In the genomic region with DNA sequence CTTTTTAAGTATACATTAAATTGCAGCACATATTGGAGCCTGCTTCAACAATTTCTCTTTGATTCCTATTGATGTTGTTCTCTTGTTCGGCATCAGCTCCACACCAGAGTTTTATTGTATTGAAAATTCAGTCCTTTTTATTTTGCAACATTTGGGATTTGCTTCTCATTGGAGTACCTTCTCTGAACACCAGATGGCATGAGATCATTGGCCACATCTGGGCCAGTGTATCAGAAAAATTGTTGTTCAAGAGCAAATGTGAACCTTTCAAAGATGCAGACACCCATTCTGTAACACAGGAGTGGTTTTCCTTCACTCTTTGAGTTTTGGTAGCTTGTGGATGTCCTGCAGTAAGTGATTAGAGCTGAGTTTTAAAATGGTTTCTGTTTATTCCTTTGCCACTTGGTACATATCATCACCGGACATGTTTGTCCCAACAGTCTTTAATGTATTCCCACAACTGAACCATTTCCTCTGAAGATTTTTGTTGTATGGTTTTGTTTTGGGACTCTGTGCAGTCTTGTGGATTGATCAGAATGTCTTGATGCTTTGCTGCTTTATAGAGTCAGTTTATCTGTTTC, we compare ENCODE assay signal across 8 cellular contexts.
DNase-seq lines count a peak whose midpoint lies in the region; ATAC-seq and TF ChIP-seq lines count a peak whose summit lies in the region.

No MANE protein-coding gene starts in this region.

- no peak overlapping the region for H3K4me3 Mint-ChIP-seq in mesothelial cell of epicardium

- 70% methylated on average over 2 of the region's 2 CpGs for WGBS in mammary epithelial cell (ENCODE audit: low coverage, missing lambda C conversion rate)

- dilution Hi-C loops in mammary epithelial cell (cut with HindIII; ENCODE audit: low sequenced_read_pairs), result loop anchor here (5.0 kb wide), 1 partner anchor 165 kb away; no protein-coding TSS in a partner anchor

- no peaks in the 10 kb centered on the region for H3K27me3 ChIP-seq in mammary epithelial cell (ENCODE audit: insufficient read depth, low read length)

- no peak overlapping the region for H3K27ac ChIP-seq in mammary epithelial cell (ENCODE audit: insufficient read depth, low read depth, low read length)

- DNase-seq in AG09309 (ENCODE audit: low read depth), result no peak
- DNase-seq in GM13977 (ENCODE audit: low spot score), result peak; percentile 23
- peak; percentile 67 to 75 for DNase-seq in NCI-H2081 (lab: John Stamatoyannopoulos, UW)
- DNase-seq in mammary epithelial cell, result peak; percentile 21
- DNase-seq in mesothelial cell of epicardium (ENCODE audit: low spot score in 2 of 2, unreplicated experiment in 2 of 2), result no peak
- DNase-seq in mucosa of gallbladder (ENCODE audit: low spot score), result no peak
- DNase-seq in amniotic stem cell (lab: John Stamatoyannopoulos, UW), result no peak

- H3K4me2 ChIP-seq in mammary epithelial cell (ENCODE audit: insufficient read depth, low read depth, low read length), result no peak overlapping the region

- CTCF ChIA-PET in mammary epithelial cell (lab: Charles Lee; ENCODE audit: low non-redundant PET), result no interaction called here

- no peak overlapping the region for H2AFZ ChIP-seq in mammary epithelial cell (ENCODE audit: low read depth, low read length)

- H3K4me1 Mint-ChIP-seq in mesothelial cell of epicardium, result peaks cover 7% of the 10 kb centered on the region

- H3K4me3 ChIP-seq in AG09309 (ENCODE audit: control insufficient read depth, low read depth, low read length) (no peak overlapping the region), mammary epithelial cell (replicated peaks in 1 of 3; ENCODE audit: insufficient read depth in 1 of 3, low read depth in 2 of 3, low read length in 3 of 3) (no peak overlapping the region)

- intact Hi-C loops in mammary epithelial cell (cut with micrococcal nuclease), result loop anchor here (10.0 kb wide), 1 partner anchor 1293 kb away; no protein-coding TSS in a partner anchor

- peaks cover 15% of the 10 kb centered on the region for H3K79me2 ChIP-seq in mammary epithelial cell (ENCODE audit: insufficient read depth, low read length)

- H3K36me3 Mint-ChIP-seq in mesothelial cell of epicardium, result no peaks in the 10 kb centered on the region

- H3K27me3 Mint-ChIP-seq in mesothelial cell of epicardium (ENCODE audit: low read depth), result no peaks in the 10 kb centered on the region

- no TSS peak for BruUV-seq in mammary epithelial cell (replicated peaks; lab: Mats Ljungman, UMichigan)

- no peak for ATAC-seq in GM19328 (IDR thresholded peaks at IDR 0.05; ENCODE audit: unreplicated experiment)

- in situ Hi-C loops in GM13977 (cut with MboI; ENCODE audit: low pct_unique_long_range_greater_than_20kb, low sequenced_read_pairs, unreplicated experiment) (no loop called here), mammary epithelial cell (cut with MboI; ENCODE audit: low sequenced_read_pairs in 2 of 2) (no loop called here)

- no peaks in the 10 kb centered on the region for H3K4me1 ChIP-seq in mammary epithelial cell (ENCODE audit: insufficient read depth, low read length)

- H3K36me3 ChIP-seq in mammary epithelial cell (ENCODE audit: insufficient read depth, low read length), result no peaks in the 10 kb centered on the region

- H3K27ac Mint-ChIP-seq in mesothelial cell of epicardium, result no peak overlapping the region

- H3K9ac ChIP-seq in mammary epithelial cell (ENCODE audit: insufficient read depth, low read length), result no peak overlapping the region

- no peaks in the 10 kb centered on the region for H3K9me3 ChIP-seq in mammary epithelial cell (replicated peaks; ENCODE audit: insufficient read depth, low read length)

- H3K9me3 Mint-ChIP-seq in mesothelial cell of epicardium, result no peaks in the 10 kb centered on the region

- TF ChIP-seq CTCF in AG09309 (IDR thresholded peaks at IDR 0.05; ENCODE audit: control insufficient read depth, insufficient read depth, low read depth, low read length, missing control alignments) (peak; percentile 79), GM13977 (IDR thresholded peaks at IDR 0.05; ENCODE audit: extremely low read depth, insufficient read depth, missing control alignments) (peak; percentile 35), mammary epithelial cell (conservative IDR thresholded peaks at IDR 0.05 in 1 of 2, IDR thresholded peaks at IDR 0.05 in 1 of 2; ENCODE audit: extremely low read depth in 1 of 2, insufficient read depth in 1 of 2, low read depth in 1 of 2, low read length in 2 of 2) (peak; percentile 78 to 84), mesothelial cell of epicardium (IDR thresholded peaks at IDR 0.05; ENCODE audit: unreplicated experiment) (peak; percentile 85)

- no peaks in the 10 kb centered on the region for H4K20me1 ChIP-seq in mammary epithelial cell (ENCODE audit: insufficient read depth, low read length)

Comparison
In these comparisons a context has a peak if more than half of its experiments do, and no peak if none do; other contexts are left out.
1. DNase-seq: peak in GM13977 (single experiment), NCI-H2081 (2 of 2) and mammary epithelial cell (single experiment); none in AG09309 (single experiment), mesothelial cell of epicardium (0 of 2), mucosa of gallbladder (single experiment) and amniotic stem cell (single experiment).
2. CTCF ChIP-seq: peak in every context shown above with its lines; median percentile 85 in mesothelial cell of epicardium; 81 in mammary epithelial cell; 79 in AG09309; 35 in GM13977.